Comparison of ENCODE assay signal across 1 cellular context in the genomic region with DNA sequence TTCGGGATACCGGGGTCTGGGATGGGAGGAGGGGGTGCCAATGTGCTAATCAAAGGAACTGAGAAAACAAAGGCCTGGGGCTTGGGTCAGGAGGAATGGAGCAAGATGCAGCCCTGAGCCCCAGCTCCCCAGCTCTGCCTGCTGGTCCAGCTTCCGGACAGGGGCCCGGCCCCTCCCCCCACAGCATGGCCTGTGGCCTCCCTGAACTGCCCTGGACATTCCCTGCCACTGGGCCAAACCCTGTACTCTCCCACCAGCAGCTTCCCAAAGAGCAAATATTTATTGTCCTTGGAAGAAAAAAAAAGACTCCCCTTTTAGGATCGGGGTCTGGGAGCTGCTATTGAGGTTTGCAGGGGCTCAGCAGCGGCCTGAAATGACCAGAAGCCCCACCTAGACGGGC.
TF ChIP-seq lines count a peak whose summit lies in the region.

No MANE protein-coding gene starts in this region.

TF ChIP-seq in HepG2, 621 proteins besides CTCF, POLR2A, EP300 and RAD21 (continued from another document and continues in another):
- TF ChIP-seq, protein P1, sequence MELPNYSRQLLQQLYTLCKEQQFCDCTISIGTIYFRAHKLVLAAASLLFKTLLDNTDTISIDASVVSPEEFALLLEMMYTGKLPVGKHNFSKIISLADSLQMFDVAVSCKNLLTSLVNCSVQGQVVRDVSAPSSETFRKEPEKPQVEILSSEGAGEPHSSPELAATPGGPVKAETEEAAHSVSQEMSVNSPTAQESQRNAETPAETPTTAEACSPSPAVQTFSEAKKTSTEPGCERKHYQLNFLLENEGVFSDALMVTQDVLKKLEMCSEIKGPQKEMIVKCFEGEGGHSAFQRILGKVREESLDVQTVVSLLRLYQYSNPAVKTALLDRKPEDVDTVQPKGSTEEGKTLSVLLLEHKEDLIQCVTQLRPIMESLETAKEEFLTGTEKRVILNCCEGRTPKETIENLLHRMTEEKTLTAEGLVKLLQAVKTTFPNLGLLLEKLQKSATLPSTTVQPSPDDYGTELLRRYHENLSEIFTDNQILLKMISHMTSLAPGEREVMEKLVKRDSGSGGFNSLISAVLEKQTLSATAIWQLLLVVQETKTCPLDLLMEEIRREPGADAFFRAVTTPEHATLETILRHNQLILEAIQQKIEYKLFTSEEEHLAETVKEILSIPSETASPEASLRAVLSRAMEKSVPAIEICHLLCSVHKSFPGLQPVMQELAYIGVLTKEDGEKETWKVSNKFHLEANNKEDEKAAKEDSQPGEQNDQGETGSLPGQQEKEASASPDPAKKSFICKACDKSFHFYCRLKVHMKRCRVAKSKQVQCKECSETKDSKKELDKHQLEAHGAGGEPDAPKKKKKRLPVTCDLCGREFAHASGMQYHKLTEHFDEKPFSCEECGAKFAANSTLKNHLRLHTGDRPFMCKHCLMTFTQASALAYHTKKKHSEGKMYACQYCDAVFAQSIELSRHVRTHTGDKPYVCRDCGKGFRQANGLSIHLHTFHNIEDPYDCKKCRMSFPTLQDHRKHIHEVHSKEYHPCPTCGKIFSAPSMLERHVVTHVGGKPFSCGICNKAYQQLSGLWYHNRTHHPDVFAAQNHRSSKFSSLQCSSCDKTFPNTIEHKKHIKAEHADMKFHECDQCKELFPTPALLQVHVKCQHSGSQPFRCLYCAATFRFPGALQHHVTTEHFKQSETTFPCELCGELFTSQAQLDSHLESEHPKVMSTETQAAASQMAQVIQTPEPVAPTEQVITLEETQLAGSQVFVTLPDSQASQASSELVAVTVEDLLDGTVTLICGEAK (IDR thresholded peaks at IDR 0.05), result no peak
- TF ChIP-seq, protein P1 (CRISPR knock-in tag; IDR thresholded peaks at IDR 0.05), result no peak
- TF ChIP-seq ZFP62 (CRISPR knock-in tag; IDR thresholded peaks at IDR 0.05) (no peak), ZNF337 (CRISPR knock-in tag; IDR thresholded peaks at IDR 0.05; ENCODE audit: borderline replicate concordance, low read depth) (no peak), ZNF747 (CRISPR knock-in tag; IDR thresholded peaks at IDR 0.05; ENCODE audit: borderline replicate concordance) (no peak), SRF (IDR thresholded peaks at IDR 0.05; ENCODE audit: low read depth, low read length) (no peak), ZSCAN31 (CRISPR knock-in tag; IDR thresholded peaks at IDR 0.05; ENCODE audit: low read depth) (no peak), KMT2A (CRISPR knock-in tag; IDR thresholded peaks at IDR 0.05) (no peak), ZNF101 (CRISPR knock-in tag; IDR thresholded peaks at IDR 0.05; ENCODE audit: borderline replicate concordance, low read depth) (no peak), HOXA9 (CRISPR knock-in tag; IDR thresholded peaks at IDR 0.05; ENCODE audit: borderline replicate concordance) (no peak), ATRX (CRISPR knock-in tag; IDR thresholded peaks at IDR 0.05; ENCODE audit: borderline replicate concordance) (no peak), ATF7-NPFF (CRISPR knock-in tag; IDR thresholded peaks at IDR 0.05; ENCODE audit: low read depth) (no peak), MAFF (IDR thresholded peaks at IDR 0.05; ENCODE audit: low read depth, low read length) (no peak)
- TF ChIP-seq, protein P2, sequence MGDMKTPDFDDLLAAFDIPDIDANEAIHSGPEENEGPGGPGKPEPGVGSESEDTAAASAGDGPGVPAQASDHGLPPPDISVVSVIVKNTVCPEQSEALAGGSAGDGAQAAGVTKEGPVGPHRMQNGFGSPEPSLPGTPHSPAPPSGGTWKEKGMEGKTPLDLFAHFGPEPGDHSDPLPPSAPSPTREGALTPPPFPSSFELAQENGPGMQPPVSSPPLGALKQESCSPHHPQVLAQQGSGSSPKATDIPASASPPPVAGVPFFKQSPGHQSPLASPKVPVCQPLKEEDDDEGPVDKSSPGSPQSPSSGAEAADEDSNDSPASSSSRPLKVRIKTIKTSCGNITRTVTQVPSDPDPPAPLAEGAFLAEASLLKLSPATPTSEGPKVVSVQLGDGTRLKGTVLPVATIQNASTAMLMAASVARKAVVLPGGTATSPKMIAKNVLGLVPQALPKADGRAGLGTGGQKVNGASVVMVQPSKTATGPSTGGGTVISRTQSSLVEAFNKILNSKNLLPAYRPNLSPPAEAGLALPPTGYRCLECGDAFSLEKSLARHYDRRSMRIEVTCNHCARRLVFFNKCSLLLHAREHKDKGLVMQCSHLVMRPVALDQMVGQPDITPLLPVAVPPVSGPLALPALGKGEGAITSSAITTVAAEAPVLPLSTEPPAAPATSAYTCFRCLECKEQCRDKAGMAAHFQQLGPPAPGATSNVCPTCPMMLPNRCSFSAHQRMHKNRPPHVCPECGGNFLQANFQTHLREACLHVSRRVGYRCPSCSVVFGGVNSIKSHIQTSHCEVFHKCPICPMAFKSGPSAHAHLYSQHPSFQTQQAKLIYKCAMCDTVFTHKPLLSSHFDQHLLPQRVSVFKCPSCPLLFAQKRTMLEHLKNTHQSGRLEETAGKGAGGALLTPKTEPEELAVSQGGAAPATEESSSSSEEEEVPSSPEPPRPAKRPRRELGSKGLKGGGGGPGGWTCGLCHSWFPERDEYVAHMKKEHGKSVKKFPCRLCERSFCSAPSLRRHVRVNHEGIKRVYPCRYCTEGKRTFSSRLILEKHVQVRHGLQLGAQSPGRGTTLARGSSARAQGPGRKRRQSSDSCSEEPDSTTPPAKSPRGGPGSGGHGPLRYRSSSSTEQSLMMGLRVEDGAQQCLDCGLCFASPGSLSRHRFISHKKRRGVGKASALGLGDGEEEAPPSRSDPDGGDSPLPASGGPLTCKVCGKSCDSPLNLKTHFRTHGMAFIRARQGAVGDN (CRISPR knock-in tag; IDR thresholded peaks at IDR 0.05), result peak; percentile 47
- TF ChIP-seq, protein P3, sequence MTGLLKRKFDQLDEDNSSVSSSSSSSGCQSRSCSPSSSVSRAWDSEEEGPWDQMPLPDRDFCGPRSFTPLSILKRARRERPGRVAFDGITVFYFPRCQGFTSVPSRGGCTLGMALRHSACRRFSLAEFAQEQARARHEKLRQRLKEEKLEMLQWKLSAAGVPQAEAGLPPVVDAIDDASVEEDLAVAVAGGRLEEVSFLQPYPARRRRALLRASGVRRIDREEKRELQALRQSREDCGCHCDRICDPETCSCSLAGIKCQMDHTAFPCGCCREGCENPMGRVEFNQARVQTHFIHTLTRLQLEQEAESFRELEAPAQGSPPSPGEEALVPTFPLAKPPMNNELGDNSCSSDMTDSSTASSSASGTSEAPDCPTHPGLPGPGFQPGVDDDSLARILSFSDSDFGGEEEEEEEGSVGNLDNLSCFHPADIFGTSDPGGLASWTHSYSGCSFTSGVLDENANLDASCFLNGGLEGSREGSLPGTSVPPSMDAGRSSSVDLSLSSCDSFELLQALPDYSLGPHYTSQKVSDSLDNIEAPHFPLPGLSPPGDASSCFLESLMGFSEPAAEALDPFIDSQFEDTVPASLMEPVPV (CRISPR knock-in tag; IDR thresholded peaks at IDR 0.05), result no peak
- TF ChIP-seq, protein P4, sequence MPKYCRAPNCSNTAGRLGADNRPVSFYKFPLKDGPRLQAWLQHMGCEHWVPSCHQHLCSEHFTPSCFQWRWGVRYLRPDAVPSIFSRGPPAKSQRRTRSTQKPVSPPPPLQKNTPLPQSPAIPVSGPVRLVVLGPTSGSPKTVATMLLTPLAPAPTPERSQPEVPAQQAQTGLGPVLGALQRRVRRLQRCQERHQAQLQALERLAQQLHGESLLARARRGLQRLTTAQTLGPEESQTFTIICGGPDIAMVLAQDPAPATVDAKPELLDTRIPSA (CRISPR knock-in tag; IDR thresholded peaks at IDR 0.05; ENCODE audit: borderline replicate concordance), result no peak
- TF ChIP-seq, protein P5, sequence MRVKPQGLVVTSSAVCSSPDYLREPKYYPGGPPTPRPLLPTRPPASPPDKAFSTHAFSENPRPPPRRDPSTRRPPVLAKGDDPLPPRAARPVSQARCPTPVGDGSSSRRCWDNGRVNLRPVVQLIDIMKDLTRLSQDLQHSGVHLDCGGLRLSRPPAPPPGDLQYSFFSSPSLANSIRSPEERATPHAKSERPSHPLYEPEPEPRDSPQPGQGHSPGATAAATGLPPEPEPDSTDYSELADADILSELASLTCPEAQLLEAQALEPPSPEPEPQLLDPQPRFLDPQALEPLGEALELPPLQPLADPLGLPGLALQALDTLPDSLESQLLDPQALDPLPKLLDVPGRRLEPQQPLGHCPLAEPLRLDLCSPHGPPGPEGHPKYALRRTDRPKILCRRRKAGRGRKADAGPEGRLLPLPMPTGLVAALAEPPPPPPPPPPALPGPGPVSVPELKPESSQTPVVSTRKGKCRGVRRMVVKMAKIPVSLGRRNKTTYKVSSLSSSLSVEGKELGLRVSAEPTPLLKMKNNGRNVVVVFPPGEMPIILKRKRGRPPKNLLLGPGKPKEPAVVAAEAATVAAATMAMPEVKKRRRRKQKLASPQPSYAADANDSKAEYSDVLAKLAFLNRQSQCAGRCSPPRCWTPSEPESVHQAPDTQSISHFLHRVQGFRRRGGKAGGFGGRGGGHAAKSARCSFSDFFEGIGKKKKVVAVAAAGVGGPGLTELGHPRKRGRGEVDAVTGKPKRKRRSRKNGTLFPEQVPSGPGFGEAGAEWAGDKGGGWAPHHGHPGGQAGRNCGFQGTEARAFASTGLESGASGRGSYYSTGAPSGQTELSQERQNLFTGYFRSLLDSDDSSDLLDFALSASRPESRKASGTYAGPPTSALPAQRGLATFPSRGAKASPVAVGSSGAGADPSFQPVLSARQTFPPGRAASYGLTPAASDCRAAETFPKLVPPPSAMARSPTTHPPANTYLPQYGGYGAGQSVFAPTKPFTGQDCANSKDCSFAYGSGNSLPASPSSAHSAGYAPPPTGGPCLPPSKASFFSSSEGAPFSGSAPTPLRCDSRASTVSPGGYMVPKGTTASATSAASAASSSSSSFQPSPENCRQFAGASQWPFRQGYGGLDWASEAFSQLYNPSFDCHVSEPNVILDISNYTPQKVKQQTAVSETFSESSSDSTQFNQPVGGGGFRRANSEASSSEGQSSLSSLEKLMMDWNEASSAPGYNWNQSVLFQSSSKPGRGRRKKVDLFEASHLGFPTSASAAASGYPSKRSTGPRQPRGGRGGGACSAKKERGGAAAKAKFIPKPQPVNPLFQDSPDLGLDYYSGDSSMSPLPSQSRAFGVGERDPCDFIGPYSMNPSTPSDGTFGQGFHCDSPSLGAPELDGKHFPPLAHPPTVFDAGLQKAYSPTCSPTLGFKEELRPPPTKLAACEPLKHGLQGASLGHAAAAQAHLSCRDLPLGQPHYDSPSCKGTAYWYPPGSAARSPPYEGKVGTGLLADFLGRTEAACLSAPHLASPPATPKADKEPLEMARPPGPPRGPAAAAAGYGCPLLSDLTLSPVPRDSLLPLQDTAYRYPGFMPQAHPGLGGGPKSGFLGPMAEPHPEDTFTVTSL (CRISPR knock-in tag; IDR thresholded peaks at IDR 0.05; ENCODE audit: borderline replicate concordance), result peak; percentile 38; the same call in 1 of the 2 replicates
- TF ChIP-seq, protein P6, sequence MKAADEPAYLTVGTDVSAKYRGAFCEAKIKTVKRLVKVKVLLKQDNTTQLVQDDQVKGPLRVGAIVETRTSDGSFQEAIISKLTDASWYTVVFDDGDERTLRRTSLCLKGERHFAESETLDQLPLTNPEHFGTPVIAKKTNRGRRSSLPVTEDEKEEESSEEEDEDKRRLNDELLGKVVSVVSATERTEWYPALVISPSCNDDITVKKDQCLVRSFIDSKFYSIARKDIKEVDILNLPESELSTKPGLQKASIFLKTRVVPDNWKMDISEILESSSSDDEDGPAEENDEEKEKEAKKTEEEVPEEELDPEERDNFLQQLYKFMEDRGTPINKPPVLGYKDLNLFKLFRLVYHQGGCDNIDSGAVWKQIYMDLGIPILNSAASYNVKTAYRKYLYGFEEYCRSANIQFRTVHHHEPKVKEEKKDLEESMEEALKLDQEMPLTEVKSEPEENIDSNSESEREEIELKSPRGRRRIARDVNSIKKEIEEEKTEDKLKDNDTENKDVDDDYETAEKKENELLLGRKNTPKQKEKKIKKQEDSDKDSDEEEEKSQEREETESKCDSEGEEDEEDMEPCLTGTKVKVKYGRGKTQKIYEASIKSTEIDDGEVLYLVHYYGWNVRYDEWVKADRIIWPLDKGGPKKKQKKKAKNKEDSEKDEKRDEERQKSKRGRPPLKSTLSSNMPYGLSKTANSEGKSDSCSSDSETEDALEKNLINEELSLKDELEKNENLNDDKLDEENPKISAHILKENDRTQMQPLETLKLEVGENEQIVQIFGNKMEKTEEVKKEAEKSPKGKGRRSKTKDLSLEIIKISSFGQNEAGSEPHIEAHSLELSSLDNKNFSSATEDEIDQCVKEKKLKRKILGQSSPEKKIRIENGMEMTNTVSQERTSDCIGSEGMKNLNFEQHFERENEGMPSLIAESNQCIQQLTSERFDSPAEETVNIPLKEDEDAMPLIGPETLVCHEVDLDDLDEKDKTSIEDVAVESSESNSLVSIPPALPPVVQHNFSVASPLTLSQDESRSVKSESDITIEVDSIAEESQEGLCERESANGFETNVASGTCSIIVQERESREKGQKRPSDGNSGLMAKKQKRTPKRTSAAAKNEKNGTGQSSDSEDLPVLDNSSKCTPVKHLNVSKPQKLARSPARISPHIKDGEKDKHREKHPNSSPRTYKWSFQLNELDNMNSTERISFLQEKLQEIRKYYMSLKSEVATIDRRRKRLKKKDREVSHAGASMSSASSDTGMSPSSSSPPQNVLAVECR (CRISPR knock-in tag; IDR thresholded peaks at IDR 0.05; ENCODE audit: borderline replicate concordance), result no peak
- TF ChIP-seq, protein P7, sequence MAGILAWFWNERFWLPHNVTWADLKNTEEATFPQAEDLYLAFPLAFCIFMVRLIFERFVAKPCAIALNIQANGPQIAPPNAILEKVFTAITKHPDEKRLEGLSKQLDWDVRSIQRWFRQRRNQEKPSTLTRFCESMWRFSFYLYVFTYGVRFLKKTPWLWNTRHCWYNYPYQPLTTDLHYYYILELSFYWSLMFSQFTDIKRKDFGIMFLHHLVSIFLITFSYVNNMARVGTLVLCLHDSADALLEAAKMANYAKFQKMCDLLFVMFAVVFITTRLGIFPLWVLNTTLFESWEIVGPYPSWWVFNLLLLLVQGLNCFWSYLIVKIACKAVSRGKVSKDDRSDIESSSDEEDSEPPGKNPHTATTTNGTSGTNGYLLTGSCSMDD (CRISPR knock-in tag; IDR thresholded peaks at IDR 0.05), result no peak
